In genomic region chr6:109345986-109346385, GRCh38 we compare ENCODE assay signal across 18 cellular contexts. TPM values are rescaled to one million over a fixed set of nuclear protein-coding genes. Genes with fewer than 3 reads are reported as not detected.
A peak's percentile ranks its signal among the peaks of the same experiment; 100 is the strongest.
DNase-seq lines count a peak whose midpoint lies in the region; ATAC-seq and TF ChIP-seq lines count a peak whose summit lies in the region.
"Had no signal": no experiment of that assay in that cellular context is flagged by ENCODE, and none has a peak within 500 bp of the region (broad histone marks: within the 10 kb centered on the region; RNA-seq: fewer than 3 reads in every experiment).

No MANE protein-coding gene starts in this region.

- no peaks in the 10 kb centered on the region for H3K36me3 Mint-ChIP-seq in activated naive CD4-positive, alpha-beta T cell treated with anti-CD3 and anti-CD28 coated beads, Interleukin-2, amount 50 U/mL, for 72 hours

- H3K79me2 ChIP-seq in OCI-LY7 (ENCODE audit: insufficient read depth, low read depth, low read length): no peaks in the 10 kb centered on the region

- TF ChIP-seq CTCF in thyroid gland (IDR thresholded peaks at IDR 0.05) (peak in 2 of 6 experiments; percentile 24 to 25), OCI-LY7 (conservative IDR thresholded peaks at IDR 0.05; ENCODE audit: low read length) (no peak)

- no peaks in the 10 kb centered on the region for H3K9me2 ChIP-seq in OCI-LY7 (ENCODE audit: insufficient read depth, low read length)

- H3K27me3 ChIP-seq in thyroid gland: no peaks in the 10 kb centered on the region
- H3K27me3 ChIP-seq: BLaER1 had no signal

- H3K27ac Mint-ChIP-seq in activated naive CD4-positive, alpha-beta T cell treated with anti-CD3 and anti-CD28 coated beads, Interleukin-2, amount 50 U/mL, for 72 hours: peak overlapping the region in 1 of 2 donors; percentile 7
- H3K27ac Mint-ChIP-seq: CD4-positive, alpha-beta memory T cell had no signal

- POLR2A ChIA-PET in OCI-LY7 (lab: Charles Lee): no interaction called here

- H3K9me3 Mint-ChIP-seq in activated naive CD4-positive, alpha-beta T cell treated with anti-CD3 and anti-CD28 coated beads, Interleukin-2, amount 50 U/mL, for 72 hours: no peaks in the 10 kb centered on the region
- H3K9me3 Mint-ChIP-seq: CD4-positive, alpha-beta memory T cell had no signal

- DNase-seq in NCI-H2029 (lab: John Stamatoyannopoulos, UW) (peak; percentile 18), NCI-H2029 treated with DMSO at 0.1 percent for 48 hours (lab: John Stamatoyannopoulos, UW) (no peak), ecto neural progenitor cell (ENCODE audit: low spot score) (peak; percentile 10), thyroid gland (peak; percentile 91 to 92), NCI-H524 treated with DMSO at 0.1 percent for 48 hours (lab: John Stamatoyannopoulos, UW) (no peak), OCI-LY7 (ENCODE audit: low spot score) (no peak)
- DNase-seq in activated naive CD4-positive, alpha-beta T cell treated with anti-CD3 and anti-CD28 coated beads, Interleukin-2, amount 50 U/mL, for 72 hours (ENCODE audit: low spot score in 2 of 2): no peak
- DNase-seq in activated naive CD4-positive, alpha-beta T cell treated with anti-CD3 and anti-CD28 coated beads, Interleukin-2, amount 50 U/mL, for 16 hours: no peak
- DNase-seq: 8988T; CD4-positive, alpha-beta memory T cell; DMS153; DND-41; EL; GM23248 had no signal

- H2AFZ ChIP-seq in OCI-LY7 (ENCODE audit: low read length): no peak overlapping the region
- H2AFZ ChIP-seq: GM23248 had no signal

- H3K9me3 ChIP-seq in thyroid gland: no peaks in the 10 kb centered on the region
- no peaks in the 10 kb centered on the region for H3K9me3 ChIP-seq in OCI-LY7 (ENCODE audit: low read length)
- H3K9me3 ChIP-seq: BLaER1, HAP-1 had no signal

- H3K4me3 ChIP-seq in thyroid gland (replicated peaks in 1 of 3) (no peak overlapping the region), OCI-LY7 (ENCODE audit: low read depth, low read length, poor library complexity, severe bottlenecking) (no peak overlapping the region)
- H3K4me3 ChIP-seq: BLaER1, GM12878, GM23248, HAP-1 had no signal

- H3K4me2 ChIP-seq in OCI-LY7 (ENCODE audit: low read length): no peak overlapping the region
- H3K4me2 ChIP-seq: BLaER1 had no signal

- H3K4me1 ChIP-seq in thyroid gland: peaks cover 31 to 39% of the 10 kb centered on the region in 2 donors
- H3K4me1 ChIP-seq in OCI-LY7 (ENCODE audit: insufficient read depth, low read length, poor library complexity, severe bottlenecking): no peaks in the 10 kb centered on the region
- H3K4me1 ChIP-seq: HAP-1 had no signal

- ATAC-seq in activated naive CD4-positive, alpha-beta T cell treated with anti-CD3 and anti-CD28 coated beads, Interleukin-2, amount 50 U/mL, for 72 hours: peak; percentile 30 to 43
- ATAC-seq: GM12878, HepG2 had no signal

- no TSS peak for BruUV-seq in OCI-LY7 (replicated peaks; lab: Mats Ljungman, UMichigan)

- 21 to 43% methylated on average over 4 of the region's 4 CpGs for WGBS in thyroid gland, 2 donors

- H4K20me1 ChIP-seq in OCI-LY7 (ENCODE audit: insufficient read depth, low read length): no peaks in the 10 kb centered on the region
- H4K20me1 ChIP-seq: BLaER1 had no signal

- intact Hi-C loops in thyroid gland (cut with DNase I): no loop called here
- intact Hi-C loops in OCI-LY7 (cut with micrococcal nuclease; ENCODE audit: unreplicated experiment): no loop called here

- no peak for TF ChIP-seq POLR2A in thyroid gland (IDR thresholded peaks at IDR 0.05)

- CTCF ChIA-PET in OCI-LY7 (lab: Charles Lee; ENCODE audit: unreplicated experiment): no interaction called here

- H3K27ac ChIP-seq in thyroid gland (peak overlapping the region; percentile 67 to 79 (median 79)), OCI-LY7 (ENCODE audit: low read depth, low read length, poor library complexity, severe bottlenecking) (no peak overlapping the region)
- H3K27ac ChIP-seq: BLaER1, GM23248 had no signal

- no peaks in the 10 kb centered on the region for H3K36me3 ChIP-seq in thyroid gland
- H3K36me3 ChIP-seq in OCI-LY7 (ENCODE audit: insufficient read depth, low read length): no peaks in the 10 kb centered on the region
- H3K36me3 ChIP-seq: BLaER1, HAP-1 had no signal

RNA-seq across cellular contexts. Expression of gene CD164, which starts 36.3 kb away (rescaled TPM):
- total RNA-seq in activated naive CD4-positive, alpha-beta T cell treated with anti-CD3 and anti-CD28 coated beads, Interleukin-2, amount 50 U/mL, for 72 hours: 100 to 1,000 TPM; 184 to 186 TPM
- total RNA-seq in thyroid gland: 100 to 1,000 TPM; 284 to 415 (median 340) TPM
- 36.9 and 48.7 TPM in 2 replicates for total RNA-seq in OCI-LY7 (2014; rRNA removed; shearing (Covaris generic))
- total RNA-seq in OCI-LY7 (2022): 107 and 115 TPM in 2 replicates

Comparison
In these comparisons a context has a peak if more than half of its experiments do, and no peak if none do; other contexts are left out.
1. DNase-seq: peak in NCI-H2029 (single experiment), ecto neural progenitor cell (single experiment) and thyroid gland (2 of 2); none in NCI-H2029 treated with DMSO at 0.1 percent for 48 hours (single experiment), activated naive CD4-positive, alpha-beta T cell treated with anti-CD3 and anti-CD28 coated beads, Interleukin-2, amount 50 U/mL, for 72 hours (0 of 2), activated naive CD4-positive, alpha-beta T cell treated with anti-CD3 and anti-CD28 coated beads, Interleukin-2, amount 50 U/mL, for 16 hours (single experiment), NCI-H524 treated with DMSO at 0.1 percent for 48 hours (single experiment) and OCI-LY7 (single experiment).